ENCODE assay signal across 1 cellular context in genomic region chr15:98737122-98737521, GRCh38.
TF ChIP-seq lines count a peak whose summit lies in the region.

No MANE protein-coding gene starts in this region.

TF ChIP-seq in WTC11, 78 proteins besides CTCF, POLR2A, EP300 and RAD21 (continued from another document):
- no peak for TF ChIP-seq ZNF532 (CRISPR knock-in tag; IDR thresholded peaks at IDR 0.05; ENCODE audit: borderline replicate concordance)
- TF ChIP-seq USF2 (CRISPR knock-in tag; IDR thresholded peaks at IDR 0.05), result no peak
- no peak for TF ChIP-seq PRRX2 (CRISPR knock-in tag; IDR thresholded peaks at IDR 0.05)
- no peak for TF ChIP-seq NFE2L1 (CRISPR knock-in tag; IDR thresholded peaks at IDR 0.05)
- no peak for TF ChIP-seq MAX (CRISPR knock-in tag; IDR thresholded peaks at IDR 0.05)
- no peak for TF ChIP-seq ZMAT4 (CRISPR knock-in tag; IDR thresholded peaks at IDR 0.05)
- TF ChIP-seq ZBTB43 (CRISPR knock-in tag; IDR thresholded peaks at IDR 0.05), result no peak
- no peak for TF ChIP-seq ZNF396 (CRISPR knock-in tag; IDR thresholded peaks at IDR 0.05; ENCODE audit: borderline replicate concordance)
- TF ChIP-seq ZNF512 (CRISPR knock-in tag; IDR thresholded peaks at IDR 0.05; ENCODE audit: borderline replicate concordance), result no peak
- TF ChIP-seq IRF2 (CRISPR knock-in tag; IDR thresholded peaks at IDR 0.05; ENCODE audit: borderline replicate concordance, low read depth), result no peak
- TF ChIP-seq ZBTB21 (CRISPR knock-in tag; IDR thresholded peaks at IDR 0.05; ENCODE audit: borderline replicate concordance), result no peak
- no peak for TF ChIP-seq ATF6 (CRISPR knock-in tag; IDR thresholded peaks at IDR 0.05)
- no peak for TF ChIP-seq ZNF423 (CRISPR knock-in tag; IDR thresholded peaks at IDR 0.05)
- no peak for TF ChIP-seq GABPB1 (CRISPR knock-in tag; IDR thresholded peaks at IDR 0.05)
